7 cellular contexts compared by ENCODE assay signal in the genomic region with DNA sequence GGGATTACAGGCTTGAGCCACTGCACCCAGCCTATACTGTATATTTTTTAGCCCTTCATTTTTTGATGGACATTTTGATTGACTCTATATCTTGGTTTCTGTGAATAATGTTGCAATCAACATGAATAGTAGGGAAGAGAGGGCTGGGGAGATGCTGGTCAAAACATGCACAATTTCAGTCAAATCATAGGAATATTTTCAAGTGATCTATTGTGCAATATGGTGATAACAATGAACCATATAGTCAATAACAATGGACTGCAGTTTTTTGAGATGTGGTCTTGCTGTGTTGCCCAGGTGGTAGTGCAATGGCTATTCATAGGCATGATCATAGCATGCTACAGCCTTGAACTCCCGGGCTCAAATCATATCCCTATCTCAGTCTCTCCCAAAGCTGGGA.
"Had no signal": no experiment of that assay in that cellular context is flagged by ENCODE, and none has a peak within 500 bp of the region (broad histone marks: within the 10 kb centered on the region; RNA-seq: fewer than 3 reads in every experiment).

No MANE protein-coding gene starts in this region.

- ATAC-seq: K562 had no signal

- H3K27me3 Mint-ChIP-seq: IgD-negative memory B cell had no signal

- H3K27ac Mint-ChIP-seq: IgD-negative memory B cell had no signal

- H3K27ac ChIP-seq: HL-60, KMS-11 had no signal

- H3K9ac ChIP-seq: KMS-11 had no signal

- H3K4me2 ChIP-seq: KMS-11 had no signal

- H3K4me3 ChIP-seq: K562 had no signal

- H3K36me3 Mint-ChIP-seq: IgD-negative memory B cell had no signal

- FAIRE-seq: HTR-8/SVneo, K562 had no signal

- H3K4me3 Mint-ChIP-seq: IgD-negative memory B cell had no signal

- H3K4me1 Mint-ChIP-seq: IgD-negative memory B cell had no signal

- DNase-seq: KBM-7, KG1 had no signal
